8 cellular contexts compared by ENCODE assay signal in genomic region chr1:205325334-205325884, GRCh38. TPM values are rescaled to one million over a fixed set of nuclear protein-coding genes. Genes with fewer than 3 reads are reported as not detected.
DNase-seq lines count a peak whose midpoint lies in the region; ATAC-seq and TF ChIP-seq lines count a peak whose summit lies in the region.

No MANE protein-coding gene starts in this region.

- peaks cover 16% of the 10 kb centered on the region for H3K4me1 Mint-ChIP-seq in T-helper 2 cell treated with Interferon-gamma antibody and Interleukin-4, amounts not matched to agents 5 μg/mL and 100 μg/mL, for 36 hours (ENCODE audit: low read depth)

- no peaks in the 10 kb centered on the region for H3K9me3 Mint-ChIP-seq in T-helper 2 cell treated with Interferon-gamma antibody and Interleukin-4, amounts not matched to agents 5 μg/mL and 100 μg/mL, for 36 hours

- no peak overlapping the region for H3K27ac Mint-ChIP-seq in T-helper 2 cell treated with Interferon-gamma antibody and Interleukin-4, amounts not matched to agents 5 μg/mL and 100 μg/mL, for 36 hours

- H3K4me1 ChIP-seq in breast epithelium: no peaks in the 10 kb centered on the region

- peaks cover 2% of the 10 kb centered on the region for H3K36me3 Mint-ChIP-seq in T-helper 2 cell treated with Interferon-gamma antibody and Interleukin-4, amounts not matched to agents 5 μg/mL and 100 μg/mL, for 36 hours (ENCODE audit: low read depth)

- TF ChIP-seq POLR2A in breast epithelium (IDR thresholded peaks at IDR 0.05): no peak

- TF ChIP-seq CTCF in GM10266 (IDR thresholded peaks at IDR 0.05; ENCODE audit: control insufficient read depth, insufficient read depth, low read depth, missing control alignments) (peak; percentile 85), breast epithelium (IDR thresholded peaks at IDR 0.05) (peak; percentile 43 to 78 (median 76))

- DNase-seq in 8988T (peak; percentile 64), GM10266 (ENCODE audit: extremely low spot score) (peak; percentile 72), NCI-H146 (lab: John Stamatoyannopoulos, UW) (peak; percentile 53), breast epithelium (ENCODE audit: low spot score in 2 of 2) (peak in 1 of 2 donors; percentile 55), iPS-NIHi7 (ENCODE audit: extremely low spot score) (peak; percentile 81)
- DNase-seq in T-helper 2 cell treated with Interferon-gamma antibody and Interleukin-4, amounts not matched to agents 5 μg/mL and 100 μg/mL, for 36 hours (ENCODE audit: low spot score): peak; percentile 30
- DNase-seq in stimulated activated CD4-positive, alpha-beta T cell treated with anti-CD3 and anti-CD28 coated beads, Interleukin-1b, Interleukin-23, amount 100 ng/mL, for 24 hours (ENCODE audit: low read depth in 4 of 4, low spot score in 1 of 4): peak in 3 of 4 experiments; percentile 32 to 43 (median 41)

- H3K36me3 ChIP-seq in breast epithelium: no peaks in the 10 kb centered on the region

- H3K9me3 ChIP-seq in breast epithelium: no peaks in the 10 kb centered on the region

- ATAC-seq in GM18868 (IDR thresholded peaks at IDR 0.05; ENCODE audit: unreplicated experiment): no peak

- H3K27me3 ChIP-seq in breast epithelium: peaks cover 0 to 6% of the 10 kb centered on the region in 2 donors

- no peak overlapping the region for H3K27ac ChIP-seq in breast epithelium

- intact Hi-C loops in breast epithelium (cut with DNase I; ENCODE audit: low total_unique reads): no loop called here

- H3K4me3 Mint-ChIP-seq in T-helper 2 cell treated with Interferon-gamma antibody and Interleukin-4, amounts not matched to agents 5 μg/mL and 100 μg/mL, for 36 hours: no peak overlapping the region

- H3K27me3 Mint-ChIP-seq in T-helper 2 cell treated with Interferon-gamma antibody and Interleukin-4, amounts not matched to agents 5 μg/mL and 100 μg/mL, for 36 hours (ENCODE audit: low read depth): peaks cover 59% of the 10 kb centered on the region

- no peak overlapping the region for H3K4me3 ChIP-seq in breast epithelium

RNA-seq across cellular contexts. Expression of gene NUAK2, which starts 3.9 kb away (rescaled TPM):
- 1 to 10 TPM in 2 of 3 donors, under 1 TPM in 1; 0.98 to 2.2 (median 1.1) TPM for total RNA-seq in breast epithelium

RNA-seq across cellular contexts. Expression of gene KLHDC8A, which starts 31.3 kb away (rescaled TPM):
- not detected for total RNA-seq in breast epithelium
